11 cellular contexts compared by ENCODE assay signal in the genomic region with DNA sequence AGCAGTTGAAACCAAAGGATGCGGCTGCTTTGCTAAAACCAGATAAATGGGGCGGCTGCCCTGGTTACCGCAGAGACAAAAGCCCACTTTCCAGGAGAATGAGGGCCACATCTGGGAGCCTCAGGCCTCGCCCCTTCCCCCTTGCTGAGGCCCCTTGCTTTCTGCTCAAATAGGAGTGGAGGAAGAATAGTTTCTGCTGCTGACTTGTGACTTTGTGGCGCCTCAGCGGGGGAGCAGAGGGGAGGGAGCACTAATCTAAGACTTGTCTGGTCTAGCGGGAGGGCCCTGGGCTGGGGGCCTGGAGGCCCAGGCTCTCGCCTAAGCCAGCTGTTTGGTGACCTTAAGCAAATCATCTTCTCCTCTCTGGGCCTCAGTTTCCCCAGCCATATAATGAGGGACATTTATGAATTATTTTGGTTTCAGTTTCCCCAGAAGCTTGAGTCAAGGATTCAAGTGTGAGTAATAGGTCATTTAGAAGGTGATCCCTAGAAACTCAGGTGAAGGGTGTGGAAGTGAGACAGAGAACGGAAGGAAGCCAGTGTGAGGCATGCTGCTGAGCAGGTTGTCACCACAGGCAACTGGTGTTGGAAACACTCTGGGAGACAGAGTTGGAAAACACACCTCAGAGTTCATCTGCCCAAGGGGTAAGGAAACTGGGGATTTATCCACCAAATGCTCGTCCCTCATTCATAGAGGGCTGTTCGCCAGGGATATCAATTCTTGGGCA. TPM values are rescaled to one million over a fixed set of nuclear protein-coding genes. Genes with fewer than 3 reads are reported as not detected.
DNase-seq lines count a peak whose midpoint lies in the region; ATAC-seq and TF ChIP-seq lines count a peak whose summit lies in the region.
"Had no signal": no experiment of that assay in that cellular context is flagged by ENCODE, and none has a peak within 500 bp of the region (broad histone marks: within the 10 kb centered on the region; RNA-seq: fewer than 3 reads in every experiment).

No MANE protein-coding gene starts in this region.

- no peaks in the 10 kb centered on the region for H3K27me3 Mint-ChIP-seq in MCF 10A (ENCODE audit: insufficient read depth, unreplicated experiment)
- peaks cover 3% of the 10 kb centered on the region for H3K27me3 Mint-ChIP-seq in activated CD8-positive, alpha-beta T cell treated with anti-CD3 and anti-CD28 coated beads for 36 hours
- peaks cover 7% of the 10 kb centered on the region for H3K27me3 Mint-ChIP-seq in type B pancreatic cell

- TF ChIP-seq EP300 in tibial nerve (IDR thresholded peaks at IDR 0.05), result no peak

- TF ChIP-seq CTCF in MCF 10A (IDR thresholded peaks at IDR 0.05; ENCODE audit: unreplicated experiment) (no peak), breast epithelium (IDR thresholded peaks at IDR 0.05) (no peak), type B pancreatic cell (conservative IDR thresholded peaks at IDR 0.05) (no peak), tibial nerve (IDR thresholded peaks at IDR 0.05) (no peak)
- TF ChIP-seq CTCF in activated CD8-positive, alpha-beta T cell treated with anti-CD3 and anti-CD28 coated beads for 36 hours (IDR thresholded peaks at IDR 0.05), result no peak

- H3K36me3 Mint-ChIP-seq in MCF 10A (ENCODE audit: insufficient read depth, unreplicated experiment) (no peaks in the 10 kb centered on the region), type B pancreatic cell (no peaks in the 10 kb centered on the region)
- H3K36me3 Mint-ChIP-seq in activated CD8-positive, alpha-beta T cell treated with anti-CD3 and anti-CD28 coated beads for 36 hours (ENCODE audit: low read depth), result no peaks in the 10 kb centered on the region
- H3K36me3 Mint-ChIP-seq: stimulated activated naive B cell treated with anti-CD40 and anti-IgM and Interleukin-4, amounts not matched to agents 10 μg/mL and 1 μg/mL and 100 μg/mL, for 72 hours had no signal

- H3K4me1 ChIP-seq in breast epithelium, result no peaks in the 10 kb centered on the region
- H3K4me1 ChIP-seq in tibial nerve, result peaks cover 0 to 18% (median 5%) of the 10 kb centered on the region in 4 donors

- H3K27me3 ChIP-seq in breast epithelium (no peaks in the 10 kb centered on the region), tibial nerve (no peaks in the 10 kb centered on the region)

- DNase-seq in MCF 10A (ENCODE audit: unreplicated experiment) (peak; percentile 54), breast epithelium (ENCODE audit: low spot score in 2 of 2) (no peak), islet precursor cell (peak; percentile 70), type B pancreatic cell (ENCODE audit: extremely low spot score, unreplicated experiment) (no peak), tibial nerve (ENCODE audit: low spot score in 2 of 2) (no peak), caudate nucleus (lab: John Stamatoyannopoulos, UW) (no peak)
- peak; percentile 27 for DNase-seq in activated CD8-positive, alpha-beta T cell treated with anti-CD3 and anti-CD28 coated beads for 36 hours
- DNase-seq: C1 segment of cervical spinal cord; NCI-H2227 treated with DMSO at 0.1 percent for 48 hours; stimulated activated naive B cell treated with anti-CD40 and anti-IgM and Interleukin-4, amounts not matched to agents 10 μg/mL and 1 μg/mL and 100 μg/mL, for 72 hours had no signal

- intact Hi-C loops in MCF 10A (cut with micrococcal nuclease), result no loop called here
- intact Hi-C loops in breast epithelium (cut with DNase I; ENCODE audit: low total_unique reads), result no loop called here
- intact Hi-C loops in activated CD8-positive, alpha-beta T cell treated with anti-CD3 and anti-CD28 coated beads for 36 hours (cut with micrococcal nuclease), result loop anchor here (5.0 kb wide), 1 partner anchor 48 kb away; no protein-coding TSS in a partner anchor

- peak; percentile 18 for ATAC-seq in activated CD8-positive, alpha-beta T cell treated with anti-CD3 and anti-CD28 coated beads for 36 hours
- no peak for ATAC-seq in HG03280 (IDR thresholded peaks at IDR 0.05; ENCODE audit: unreplicated experiment)
- ATAC-seq: stimulated activated naive B cell treated with anti-CD40 and anti-IgM and Interleukin-4, amounts not matched to agents 10 μg/mL and 1 μg/mL and 100 μg/mL, for 72 hours had no signal

- 78% methylated on average over 11 of the region's 11 CpGs for WGBS in tibial nerve, 2 donors

- no TSS peak for BruUV-seq in MCF 10A (replicated peaks; lab: Mats Ljungman, UMichigan)

- H3K27ac Mint-ChIP-seq in MCF 10A (ENCODE audit: low read depth, unreplicated experiment), result no peak overlapping the region
- no peak overlapping the region for H3K27ac Mint-ChIP-seq in activated CD8-positive, alpha-beta T cell treated with anti-CD3 and anti-CD28 coated beads for 36 hours
- H3K27ac Mint-ChIP-seq in type B pancreatic cell, result no peak overlapping the region
- H3K27ac Mint-ChIP-seq: stimulated activated naive B cell treated with anti-CD40 and anti-IgM and Interleukin-4, amounts not matched to agents 10 μg/mL and 1 μg/mL and 100 μg/mL, for 72 hours had no signal

- CTCF ChIA-PET in MCF 10A (lab: Yijun Ruan, JAX), result no interaction called here
- CTCF ChIA-PET in activated CD8-positive, alpha-beta T cell treated with anti-CD3 and anti-CD28 coated beads for 36 hours (lab: Charles Lee), result interaction anchor here (1.0 to 1.4 kb wide), 2 partner anchors 39 to 47 kb away, joined by 3 read pairs; no protein-coding TSS in a partner anchor

- peaks cover 19% of the 10 kb centered on the region for H3K4me1 Mint-ChIP-seq in MCF 10A (ENCODE audit: insufficient read depth, unreplicated experiment)
- H3K4me1 Mint-ChIP-seq in activated CD8-positive, alpha-beta T cell treated with anti-CD3 and anti-CD28 coated beads for 36 hours (ENCODE audit: low read depth), result peaks cover 52% of the 10 kb centered on the region
- H3K4me1 Mint-ChIP-seq in type B pancreatic cell (ENCODE audit: unreplicated experiment), result peaks cover 38% of the 10 kb centered on the region

- H3K9me3 ChIP-seq in breast epithelium (no peaks in the 10 kb centered on the region), tibial nerve (no peaks in the 10 kb centered on the region)

- H3K36me3 ChIP-seq in breast epithelium, result no peaks in the 10 kb centered on the region
- H3K36me3 ChIP-seq in tibial nerve, result no peaks in the 10 kb centered on the region

- no peak overlapping the region for H3K4me3 Mint-ChIP-seq in MCF 10A (ENCODE audit: unreplicated experiment)
- peak overlapping the region; percentile 34 for H3K4me3 Mint-ChIP-seq in activated CD8-positive, alpha-beta T cell treated with anti-CD3 and anti-CD28 coated beads for 36 hours
- H3K4me3 Mint-ChIP-seq in type B pancreatic cell, result peak overlapping the region; percentile 72

- POLR2A ChIA-PET in MCF 10A (lab: Yijun Ruan, JAX), result interaction anchor here (0.7 to 3.1 kb wide), 2 partner anchors 10 to 13 kb away, joined by 3 to 18 read pairs; no protein-coding TSS in a partner anchor
- POLR2A ChIA-PET in activated CD8-positive, alpha-beta T cell treated with anti-CD3 and anti-CD28 coated beads for 36 hours (lab: Charles Lee), result interaction anchor here (1.1 to 1.6 kb wide), 2 partner anchors 17 to 76 kb away, joined by 3 read pairs; no protein-coding TSS in a partner anchor

- H3K4me3 ChIP-seq in breast epithelium (no peak overlapping the region), tibial nerve (no peak overlapping the region)

- H3K27ac ChIP-seq in breast epithelium, result no peak overlapping the region
- H3K27ac ChIP-seq in tibial nerve, result no peak overlapping the region
- no peak overlapping the region for H3K27ac ChIP-seq in caudate nucleus (ENCODE audit: low read depth, low read length)

- H3K9me3 Mint-ChIP-seq in MCF 10A (ENCODE audit: unreplicated experiment) (no peaks in the 10 kb centered on the region), type B pancreatic cell (no peaks in the 10 kb centered on the region)
- H3K9me3 Mint-ChIP-seq in activated CD8-positive, alpha-beta T cell treated with anti-CD3 and anti-CD28 coated beads for 36 hours, result no peaks in the 10 kb centered on the region
- H3K9me3 Mint-ChIP-seq: stimulated activated naive B cell treated with anti-CD40 and anti-IgM and Interleukin-4, amounts not matched to agents 10 μg/mL and 1 μg/mL and 100 μg/mL, for 72 hours had no signal

- TF ChIP-seq POLR2A in breast epithelium (IDR thresholded peaks at IDR 0.05) (no peak), tibial nerve (IDR thresholded peaks at IDR 0.05) (no peak)

RNA-seq across cellular contexts. Expression of gene SMAD3, which starts 25.9 kb away (rescaled TPM):
- 19.9 and 26.1 TPM in 2 replicates for total RNA-seq in MCF 10A (2022)
- total RNA-seq in breast epithelium, result 10 to 100 TPM; 22.5 to 44.6 (median 33.4) TPM
- 10 to 100 TPM; 22.3 to 24.7 TPM for total RNA-seq in activated CD8-positive, alpha-beta T cell treated with anti-CD3 and anti-CD28 coated beads for 36 hours
- total RNA-seq in type B pancreatic cell (ENCODE audit: low replicate concordance), result 52.0 and 59.0 TPM in 2 replicates
- 10 to 100 TPM; 36.3 to 68.6 (median 44.1) TPM for total RNA-seq in tibial nerve

Comparison
In these comparisons a context has a peak if more than half of its experiments do, and no peak if none do; other contexts are left out.
1. DNase-seq: peak in MCF 10A (single experiment), activated CD8-positive, alpha-beta T cell treated with anti-CD3 and anti-CD28 coated beads for 36 hours (single experiment) and islet precursor cell (single experiment); none in breast epithelium (0 of 2), type B pancreatic cell (single experiment), tibial nerve (0 of 2) and caudate nucleus (0 of 61).